ENCODE assay signal across 17 cellular contexts in the genomic region with DNA sequence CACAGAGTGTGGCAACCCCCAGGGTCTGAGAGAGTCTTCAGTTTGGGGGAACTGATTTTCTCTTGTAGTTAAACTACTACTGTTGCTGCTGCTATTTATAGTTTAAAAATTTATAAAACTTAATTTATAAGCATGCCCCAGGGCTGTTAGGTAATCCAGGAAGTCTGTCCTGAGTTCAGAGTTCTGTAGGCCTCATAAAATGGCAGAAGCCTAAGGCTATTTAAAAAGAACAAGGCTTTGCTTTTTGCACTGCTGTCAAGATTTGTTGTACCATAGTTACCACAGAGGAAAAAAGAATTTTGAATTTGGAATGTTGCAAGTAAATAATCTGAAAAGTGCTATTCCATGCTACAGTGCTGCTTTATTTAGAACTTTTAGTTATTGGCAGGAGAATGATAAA.
DNase-seq lines count a peak whose midpoint lies in the region; ATAC-seq, FAIRE-seq and TF ChIP-seq lines count a peak whose summit lies in the region.
"Had no signal": no experiment of that assay in that cellular context is flagged by ENCODE, and none has a peak within 500 bp of the region (broad histone marks: within the 10 kb centered on the region; RNA-seq: fewer than 3 reads in every experiment).

No MANE protein-coding gene starts in this region.

- H3K27me3 ChIP-seq in BJ (ENCODE audit: control insufficient read depth, insufficient read depth, low read length) (no peaks in the 10 kb centered on the region), IMR-90 (ENCODE audit: control insufficient read depth, insufficient read depth, low read length) (no peaks in the 10 kb centered on the region), adipocyte (replicated peaks; ENCODE audit: control insufficient read depth, insufficient read depth, low read length) (no peaks in the 10 kb centered on the region), prostate gland (replicated peaks; ENCODE audit: insufficient read depth) (no peaks in the 10 kb centered on the region)

- no peak overlapping the region for H2BK15ac ChIP-seq in IMR-90 (ENCODE audit: low read depth, low read length)

- H2BK120ac ChIP-seq in IMR-90 (ENCODE audit: low read depth, low read length) = no peak overlapping the region

- H3K9me1 ChIP-seq in IMR-90 (ENCODE audit: insufficient read depth, low read length) = no peaks in the 10 kb centered on the region

- H3K4me3 ChIP-seq in BJ (ENCODE audit: low read depth, low read length) (no peak overlapping the region), IMR-90 (ENCODE audit: insufficient read depth, low read depth, low read length) (no peak overlapping the region), adipocyte (ENCODE audit: low read length) (no peak overlapping the region), prostate gland (no peak overlapping the region)

- no peak for FAIRE-seq in urothelium cell line (lab: Jason Lieb, UNC)
- FAIRE-seq: H54 had no signal

- H3K4me2 ChIP-seq in IMR-90 (ENCODE audit: low read depth, low read length) = no peak overlapping the region

- no peak overlapping the region for H3K23ac ChIP-seq in IMR-90 (ENCODE audit: low read depth, low read length)

- H3K9me3 ChIP-seq in IMR-90 (ENCODE audit: control insufficient read depth, insufficient read depth, low read length) = no peaks in the 10 kb centered on the region
- no peaks in the 10 kb centered on the region for H3K9me3 ChIP-seq in adipocyte (ENCODE audit: control insufficient read depth, low read length)
- no peaks in the 10 kb centered on the region for H3K9me3 ChIP-seq in prostate gland
- H3K9me3 ChIP-seq: Caco-2 had no signal

- intact Hi-C loops in IMR-90 (cut with micrococcal nuclease) (no loop called here), prostate gland (cut with DNase I) (no loop called here)

- H2BK5ac ChIP-seq in IMR-90 (ENCODE audit: low read depth, low read length, poor library complexity, severe bottlenecking) = no peak overlapping the region

- H4K91ac ChIP-seq in IMR-90 (ENCODE audit: insufficient read depth, low read depth, low read length) = no peak overlapping the region

- no peak overlapping the region for H2BK20ac ChIP-seq in IMR-90 (ENCODE audit: low read depth, low read length)

- dilution Hi-C loops in IMR-90 (cut with HindIII; ENCODE audit: low sequenced_read_pairs, unreplicated experiment) = no loop called here

- no peaks in the 10 kb centered on the region; the same call in 1 of the 2 replicates for H3K36me3 ChIP-seq in BJ (ENCODE audit: control insufficient read depth, insufficient read depth, low read length)
- H3K36me3 ChIP-seq in IMR-90 (ENCODE audit: control insufficient read depth, insufficient read depth, low read length) = peaks cover 2% of the 10 kb centered on the region
- H3K36me3 ChIP-seq in adipocyte (ENCODE audit: control insufficient read depth, insufficient read depth, low read length, severe bottlenecking) = peaks cover 29% of the 10 kb centered on the region
- no peaks in the 10 kb centered on the region for H3K36me3 ChIP-seq in prostate gland

- no peaks in the 10 kb centered on the region for H3K79me1 ChIP-seq in IMR-90 (ENCODE audit: low read depth in 1 of 2, low read length in 2 of 2)

- POLR2A ChIA-PET in BJ (lab: Charles Lee) (no interaction called here), IMR-90 (lab: Charles Lee; ENCODE audit: unreplicated experiment) (no interaction called here)

- H4K20me1 ChIP-seq in IMR-90 (ENCODE audit: insufficient read depth, low read length) = no peaks in the 10 kb centered on the region

- H3K27ac ChIP-seq in IMR-90 (ENCODE audit: insufficient read depth, low read length) (no peak overlapping the region), prostate gland (no peak overlapping the region)

- H3K56ac ChIP-seq in IMR-90 (ENCODE audit: extremely low read depth, insufficient read depth, low read length) = no peak overlapping the region

- no peak overlapping the region for H3K14ac ChIP-seq in IMR-90 (replicated peaks; ENCODE audit: low read depth, low read length)

- no peak overlapping the region for H3K9ac ChIP-seq in IMR-90 (ENCODE audit: low read depth, low read length)
- H3K9ac ChIP-seq in adipocyte (ENCODE audit: low read length) = no peak overlapping the region

- no peak overlapping the region for H2AK5ac ChIP-seq in IMR-90 (ENCODE audit: low read depth, low read length)

- no peak overlapping the region for H2AK9ac ChIP-seq in IMR-90 (replicated peaks; ENCODE audit: low read depth, low read length, poor library complexity)

- H4K8ac ChIP-seq in IMR-90 (ENCODE audit: low read depth in 2 of 2, low read length in 2 of 2) = no peak overlapping the region

- no peak for TF ChIP-seq RAD21 in IMR-90 (IDR thresholded peaks at IDR 0.05; ENCODE audit: low read length)

- TF ChIP-seq POLR2A in IMR-90 (IDR thresholded peaks at IDR 0.05; ENCODE audit: low read depth, low read length) (no peak), prostate gland (IDR thresholded peaks at IDR 0.05) (no peak)

- TF ChIP-seq CTCF in BJ (IDR thresholded peaks at IDR 0.05; ENCODE audit: insufficient read depth, low read depth, low read length) (no peak), IMR-90 (conservative IDR thresholded peaks at IDR 0.05; ENCODE audit: low read depth, low read length) (no peak), prostate gland (IDR thresholded peaks at IDR 0.05) (no peak)

- BruUV-seq in IMR-90 (replicated peaks; lab: Mats Ljungman, UMichigan) = no TSS peak

- no peak overlapping the region for H4K5ac ChIP-seq in IMR-90 (ENCODE audit: low read depth, low read length)

- no peak overlapping the region for H3K4ac ChIP-seq in IMR-90 (ENCODE audit: low read depth, low read length)

- DNase-seq in BJ (ENCODE audit: low read depth) = peak; percentile 18
- peak; percentile 4 for DNase-seq in IMR-90
- peak; percentile 53 for DNase-seq in adipocyte (ENCODE audit: low read depth)
- peak; percentile 13 for DNase-seq in iris pigment epithelial cell (ENCODE audit: low read depth)
- DNase-seq in NCI-H1092 treated with DMSO at 0.1 percent for 48 hours (lab: John Stamatoyannopoulos, UW) = no peak
- no peak for DNase-seq in prostate gland (ENCODE audit: low spot score)
- no peak for DNase-seq in NCI-H1436 (lab: John Stamatoyannopoulos, UW)
- no peak for DNase-seq in urothelium cell line (ENCODE audit: low spot score)
- DNase-seq: Caco-2, KBM-7, NCI-H1092, NCI-H1694, NCI-H2107, NCI-H345, NCI-H526, RPMI8226 had no signal

- no peak overlapping the region for H2AFZ ChIP-seq in IMR-90 (replicated peaks; ENCODE audit: low read length, poor library complexity)

- CTCF ChIA-PET in BJ (lab: Yijun Ruan, JAX) (interaction anchor here (0.8 to 1.0 kb wide), 5 partner anchors 9 to 84 kb away, joined by 3 to 4 read pairs (median 3); no protein-coding TSS in a partner anchor), IMR-90 (lab: Yijun Ruan, JAX) (no interaction called here)

- in situ Hi-C loops in IMR-90 (cut with MboI; ENCODE audit: low sequenced_read_pairs) = no loop called here

- H3K4me1 ChIP-seq in IMR-90 (ENCODE audit: control insufficient read depth, insufficient read depth, low read length) (no peaks in the 10 kb centered on the region), adipocyte (ENCODE audit: control insufficient read depth, insufficient read depth, low read length) (peaks cover 3% of the 10 kb centered on the region), prostate gland (replicated peaks) (peaks cover 6% of the 10 kb centered on the region)
- H3K4me1 ChIP-seq: Caco-2 had no signal

- H3K18ac ChIP-seq in IMR-90 (ENCODE audit: low read depth, low read length) = no peak overlapping the region

- ATAC-seq in IMR-90 (ENCODE audit: low read depth) = no peak

TF ChIP-seq in IMR-90, 13 proteins besides CTCF, POLR2A, EP300 and RAD21:
- TF ChIP-seq CHD1 (IDR thresholded peaks at IDR 0.05; ENCODE audit: low read depth, low read length) (no peak), BHLHE40 (IDR thresholded peaks at IDR 0.05; ENCODE audit: low read depth, low read length) (no peak), SMC3 (IDR thresholded peaks at IDR 0.05; ENCODE audit: low read depth, low read length) (no peak), RFX5 (IDR thresholded peaks at IDR 0.05; ENCODE audit: low read depth, low read length) (no peak), NFE2L2 (IDR thresholded peaks at IDR 0.05; ENCODE audit: low read depth, low read length) (no peak), CEBPB (IDR thresholded peaks at IDR 0.05; ENCODE audit: low read depth, low read length) (no peak), RCOR1 (IDR thresholded peaks at IDR 0.05; ENCODE audit: insufficient replicate concordance, low read length) (no peak), MAFK (IDR thresholded peaks at IDR 0.05; ENCODE audit: low read depth, low read length) (no peak), MXI1 (IDR thresholded peaks at IDR 0.05; ENCODE audit: borderline replicate concordance, low read depth, low read length) (no peak), MAZ (IDR thresholded peaks at IDR 0.05; ENCODE audit: borderline replicate concordance, low read depth, low read length) (no peak), FOS (IDR thresholded peaks at IDR 0.05; ENCODE audit: low read depth, low read length) (no peak)
- TF ChIP-seq, protein P1, sequence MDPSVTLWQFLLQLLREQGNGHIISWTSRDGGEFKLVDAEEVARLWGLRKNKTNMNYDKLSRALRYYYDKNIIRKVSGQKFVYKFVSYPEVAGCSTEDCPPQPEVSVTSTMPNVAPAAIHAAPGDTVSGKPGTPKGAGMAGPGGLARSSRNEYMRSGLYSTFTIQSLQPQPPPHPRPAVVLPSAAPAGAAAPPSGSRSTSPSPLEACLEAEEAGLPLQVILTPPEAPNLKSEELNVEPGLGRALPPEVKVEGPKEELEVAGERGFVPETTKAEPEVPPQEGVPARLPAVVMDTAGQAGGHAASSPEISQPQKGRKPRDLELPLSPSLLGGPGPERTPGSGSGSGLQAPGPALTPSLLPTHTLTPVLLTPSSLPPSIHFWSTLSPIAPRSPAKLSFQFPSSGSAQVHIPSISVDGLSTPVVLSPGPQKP (IDR thresholded peaks at IDR 0.05; ENCODE audit: borderline replicate concordance, low read depth, low read length) = no peak
- TF ChIP-seq, protein P2, sequence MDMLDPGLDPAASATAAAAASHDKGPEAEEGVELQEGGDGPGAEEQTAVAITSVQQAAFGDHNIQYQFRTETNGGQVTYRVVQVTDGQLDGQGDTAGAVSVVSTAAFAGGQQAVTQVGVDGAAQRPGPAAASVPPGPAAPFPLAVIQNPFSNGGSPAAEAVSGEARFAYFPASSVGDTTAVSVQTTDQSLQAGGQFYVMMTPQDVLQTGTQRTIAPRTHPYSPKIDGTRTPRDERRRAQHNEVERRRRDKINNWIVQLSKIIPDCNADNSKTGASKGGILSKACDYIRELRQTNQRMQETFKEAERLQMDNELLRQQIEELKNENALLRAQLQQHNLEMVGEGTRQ (IDR thresholded peaks at IDR 0.05; ENCODE audit: low read depth, low read length) = no peak

Comparison
In these comparisons a context has a peak if more than half of its experiments do, and no peak if none do; other contexts are left out.
1. DNase-seq: peak in BJ (single experiment), IMR-90 (single experiment), adipocyte (single experiment) and iris pigment epithelial cell (single experiment); none in NCI-H1092 treated with DMSO at 0.1 percent for 48 hours (single experiment), prostate gland (single experiment), NCI-H1436 (single experiment) and urothelium cell line (single experiment).